26 cellular contexts compared by ENCODE assay signal in the genomic region with DNA sequence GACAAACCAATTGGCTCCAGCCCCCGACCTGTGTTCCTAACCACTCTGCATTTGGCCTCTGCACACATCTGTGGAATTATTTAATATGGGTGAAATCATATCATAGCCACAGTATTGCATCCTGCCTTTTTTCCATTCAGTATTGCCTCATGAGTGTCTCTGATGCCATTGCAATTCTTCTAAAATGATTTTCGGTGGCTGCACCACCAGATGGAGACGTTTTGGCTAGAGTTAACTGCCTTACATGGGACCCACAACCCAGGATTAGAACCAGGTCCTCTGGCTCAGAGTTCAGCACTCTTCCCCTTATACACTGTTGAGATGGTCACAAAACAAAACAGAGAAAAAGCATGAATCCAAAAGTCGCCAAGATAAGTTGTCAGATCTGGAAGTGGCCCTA.
A peak's percentile ranks its signal among the peaks of the same experiment; 100 is the strongest.
DNase-seq lines count a peak whose midpoint lies in the region; ATAC-seq and TF ChIP-seq lines count a peak whose summit lies in the region.
"Had no signal": no experiment of that assay in that cellular context is flagged by ENCODE, and none has a peak within 500 bp of the region (broad histone marks: within the 10 kb centered on the region; RNA-seq: fewer than 3 reads in every experiment).

No MANE protein-coding gene starts in this region.

- H3F3A ChIP-seq in PC-3 (ENCODE audit: low read length, unreplicated experiment): no peaks in the 10 kb centered on the region

- H3K4me3 Mint-ChIP-seq in nephron: no peak overlapping the region
- H3K4me3 Mint-ChIP-seq: CD14-positive monocyte, T-helper 17 cell had no signal

- POLR2A ChIA-PET in PC-3 (lab: Charles Lee; ENCODE audit: unreplicated experiment): no interaction called here

- H2AFZ ChIP-seq in PC-3 (ENCODE audit: low read length): no peak overlapping the region

- peak; percentile 29 for DNase-seq in AG20443 (ENCODE audit: low spot score)
- DNase-seq in HT-29 (ENCODE audit: low spot score): peak; percentile 5
- DNase-seq in PC-3: peak; percentile 12
- no peak for DNase-seq in heart right ventricle
- no peak for DNase-seq in substantia nigra (lab: John Stamatoyannopoulos, UW)
- no peak for DNase-seq in NCI-H1417 treated with DMSO at 0.1 percent for 48 hours (lab: John Stamatoyannopoulos, UW)
- DNase-seq: ACHN, DMS53, GF-D8, Kasumi-1, MG63, NCI-H1092 treated with DMSO at 0.1 percent for 48 hours, NCI-H146, NCI-H2029 treated with DMSO at 0.1 percent for 48 hours, NCI-H345, NCI-H524, NCI-H774, Right ventricle myocardium superior, SW 1271, T-helper 17 cell had no signal

- no peak overlapping the region for H3K4me2 ChIP-seq in PC-3 (ENCODE audit: low read length)

- peaks cover 52% of the 10 kb centered on the region for H3K4me1 Mint-ChIP-seq in nephron
- H3K4me1 Mint-ChIP-seq: CD14-positive monocyte, IgD-negative memory B cell, T-helper 17 cell had no signal

- no peaks in the 10 kb centered on the region for H3K9me2 ChIP-seq in PC-3 (replicated peaks; ENCODE audit: low read length)

- BruUV-seq in PC-3 (replicated peaks; lab: Mats Ljungman, UMichigan): no TSS peak

- H3K27me3 ChIP-seq in PC-3 (ENCODE audit: low read length) (peaks cover 31% of the 10 kb centered on the region), heart right ventricle (peaks cover 0 to 43% (median 15%) of the 10 kb centered on the region in 7 donors)
- H3K27me3 ChIP-seq: MG63 had no signal

- H3K79me2 ChIP-seq in PC-3 (ENCODE audit: low read length): no peaks in the 10 kb centered on the region

- no peaks in the 10 kb centered on the region for H3K4me1 ChIP-seq in PC-3 (ENCODE audit: insufficient read depth, low read length)
- H3K4me1 ChIP-seq in heart right ventricle: no peaks in the 10 kb centered on the region
- H3K4me1 ChIP-seq: HAP-1 had no signal

- H3K9me3 ChIP-seq in PC-3 (ENCODE audit: low read length): no peaks in the 10 kb centered on the region
- H3K9me3 ChIP-seq in heart right ventricle: peaks cover 0 to 4% (median 0%) of the 10 kb centered on the region in 11 donors
- H3K9me3 ChIP-seq: HAP-1, MG63 had no signal

- ATAC-seq in PC-3: no peak
- ATAC-seq in GM18907 (IDR thresholded peaks at IDR 0.05; ENCODE audit: unreplicated experiment): no peak
- ATAC-seq in heart right ventricle: no peak
- ATAC-seq: T-helper 17 cell had no signal

- H3K9me3 Mint-ChIP-seq in nephron: peaks cover 2% of the 10 kb centered on the region

- peak; percentile 38; the same call in 1 of the 2 replicates for TF ChIP-seq CTCF in PC-3 (conservative IDR thresholded peaks at IDR 0.05; ENCODE audit: low read depth, low read length)
- TF ChIP-seq CTCF in nephron (IDR thresholded peaks at IDR 0.05; ENCODE audit: unreplicated experiment in 3 of 3): no peak
- no peak for TF ChIP-seq CTCF in heart right ventricle (IDR thresholded peaks at IDR 0.05)

- CTCF ChIA-PET in PC-3 (lab: Charles Lee): no interaction called here

- no peak overlapping the region for H3K27ac ChIP-seq in PC-3 (ENCODE audit: low read length)
- H3K27ac ChIP-seq in heart right ventricle: no peak overlapping the region
- no peak overlapping the region for H3K27ac ChIP-seq in substantia nigra (ENCODE audit: low read depth, low read length, poor library complexity, severe bottlenecking)
- H3K27ac ChIP-seq: SK-N-MC had no signal

- no peaks in the 10 kb centered on the region for H3K36me3 Mint-ChIP-seq in nephron (ENCODE audit: low read depth)
- H3K36me3 Mint-ChIP-seq: CD14-positive monocyte, IgD-negative memory B cell had no signal

- intact Hi-C loops in PC-3 (cut with micrococcal nuclease) (no loop called here), heart right ventricle (cut with DNase I) (no loop called here)

- 56 to 59% methylated on average over 4 of the region's 4 CpGs for WGBS in heart right ventricle, 2 donors

- H3K27ac Mint-ChIP-seq in nephron: peak overlapping the region; percentile 79 to 89 (median 80)
- H3K27ac Mint-ChIP-seq: CD14-positive monocyte, IgD-negative memory B cell, T-helper 17 cell had no signal

- peaks cover 24% of the 10 kb centered on the region for H3K27me3 Mint-ChIP-seq in nephron (ENCODE audit: low read depth)

- H4K20me1 ChIP-seq in PC-3 (ENCODE audit: low read length): no peaks in the 10 kb centered on the region

- H3K36me3 ChIP-seq in PC-3 (ENCODE audit: low read depth, low read length): no peaks in the 10 kb centered on the region
- H3K36me3 ChIP-seq in heart right ventricle: no peaks in the 10 kb centered on the region
- H3K36me3 ChIP-seq: HAP-1, MG63 had no signal

- H3K4me3 ChIP-seq in PC-3 (ENCODE audit: low read length): no peak overlapping the region
- H3K4me3 ChIP-seq in heart right ventricle: no peak overlapping the region
- H3K4me3 ChIP-seq: HAP-1, MG63, SK-N-MC had no signal

- H3K9ac ChIP-seq in PC-3 (ENCODE audit: low read length): no peak overlapping the region

Comparison
In these comparisons a context has a peak if more than half of its experiments do, and no peak if none do; other contexts are left out.
1. DNase-seq: peak in AG20443 (single experiment), HT-29 (single experiment) and PC-3 (single experiment); none in heart right ventricle (0 of 2), substantia nigra (0 of 49) and NCI-H1417 treated with DMSO at 0.1 percent for 48 hours (single experiment).